ENCODE assay signal across 8 cellular contexts in genomic region chr2:86440631-86441391, GRCh38. TPM values are rescaled to one million over a fixed set of nuclear protein-coding genes. Genes with fewer than 3 reads are reported as not detected.
DNase-seq lines count a peak whose midpoint lies in the region; ATAC-seq and TF ChIP-seq lines count a peak whose summit lies in the region.

Gene KDM3A (plus strand): TSS chr2:86441371. CDS start chr2:86442048, 677 bp downstream.

- peaks cover 10% of the 10 kb centered on the region for H3K4me1 ChIP-seq in parathyroid adenoma
- H3K4me1 ChIP-seq in tibial artery = peaks cover 0 to 40% (median 25%) of the 10 kb centered on the region in 4 donors

- H3K27ac Mint-ChIP-seq in T-helper 1 cell treated with Interleukin-12 subunit alpha and Interleukin-12 subunit beta and Interleukin-4 antibody, amounts not matched to agents 30 μg/mL and 1 μg/mL, for 36 hours = peak within 1 kb of the TSS; percentile 100

- in situ Hi-C loops in GM13976 (cut with MboI; ENCODE audit: low sequenced_read_pairs, unreplicated experiment) = no loop called here

- H3K79me2 ChIP-seq in parathyroid adenoma = peaks cover 16% of the 10 kb centered on the region

- TF ChIP-seq CTCF in GM13976 (IDR thresholded peaks at IDR 0.05; ENCODE audit: borderline replicate concordance, control extremely low read depth, extremely low read depth, insufficient read depth, missing control alignments) (no peak), parathyroid adenoma (IDR thresholded peaks at IDR 0.05) (no peak), tibial artery (IDR thresholded peaks at IDR 0.05) (no peak)

- peaks cover 34% of the 10 kb centered on the region for H3K9me3 Mint-ChIP-seq in T-helper 1 cell treated with Interleukin-12 subunit alpha and Interleukin-12 subunit beta and Interleukin-4 antibody, amounts not matched to agents 30 μg/mL and 1 μg/mL, for 36 hours

- H3K4me3 ChIP-seq in parathyroid adenoma (ENCODE audit: low read depth, low read length) (peak within 1 kb of the TSS; percentile 83), tibial artery (peak within 1 kb of the TSS; percentile 65 to 86)

- H3K36me3 ChIP-seq in parathyroid adenoma (ENCODE audit: control insufficient read depth, insufficient read depth, low read length) = peaks cover 6% of the 10 kb centered on the region
- H3K36me3 ChIP-seq in tibial artery = no peaks in the 10 kb centered on the region

- peak within 1 kb of the TSS; percentile 94 for H3K4me2 ChIP-seq in parathyroid adenoma (ENCODE audit: low read length)

- peak within 1 kb of the TSS; percentile 99 for H3K27ac ChIP-seq in parathyroid adenoma
- peak within 1 kb of the TSS; percentile 90 to 97 for H3K27ac ChIP-seq in tibial artery

- peak within 1 kb of the TSS; percentile 3 for H3K9ac ChIP-seq in parathyroid adenoma

- peaks cover 47% of the 10 kb centered on the region for H3K4me1 Mint-ChIP-seq in T-helper 1 cell treated with Interleukin-12 subunit alpha and Interleukin-12 subunit beta and Interleukin-4 antibody, amounts not matched to agents 30 μg/mL and 1 μg/mL, for 36 hours (ENCODE audit: low read depth)

- peak; percentile 71 for ATAC-seq in HG02938 (IDR thresholded peaks at IDR 0.05; ENCODE audit: unreplicated experiment)

- H3K27me3 Mint-ChIP-seq in T-helper 1 cell treated with Interleukin-12 subunit alpha and Interleukin-12 subunit beta and Interleukin-4 antibody, amounts not matched to agents 30 μg/mL and 1 μg/mL, for 36 hours (ENCODE audit: low read depth) = peaks cover 10% of the 10 kb centered on the region

- intact Hi-C loops in cardiac septum (cut with DNase I) (loop anchor here (2.0 kb wide), 2 partner anchors 122 to 182 kb away; partner anchors contain the start of genes CHMP3 and RNF103), tibial artery (cut with DNase I; ENCODE audit: low total_unique reads) (loop anchor here (1.0 to 10.0 kb wide), 3 partner anchors 122 to 216 kb away; partner anchors contain the start of genes CHMP3 and RNF103)

- H2AFZ ChIP-seq in parathyroid adenoma = peak within 1 kb of the TSS; percentile 97

- H3K9me3 ChIP-seq in parathyroid adenoma (ENCODE audit: control insufficient read depth, low read length) (peaks cover 5% of the 10 kb centered on the region), tibial artery (peaks cover 0 to 21% (median 7%) of the 10 kb centered on the region in 3 donors)

- H3K27me3 ChIP-seq in parathyroid adenoma (ENCODE audit: control insufficient read depth, insufficient read depth, low read length) (no peaks in the 10 kb centered on the region), tibial artery (no peaks in the 10 kb centered on the region)

- H3K4me3 Mint-ChIP-seq in T-helper 1 cell treated with Interleukin-12 subunit alpha and Interleukin-12 subunit beta and Interleukin-4 antibody, amounts not matched to agents 30 μg/mL and 1 μg/mL, for 36 hours = peak within 1 kb of the TSS; percentile 96

- H3K36me3 Mint-ChIP-seq in T-helper 1 cell treated with Interleukin-12 subunit alpha and Interleukin-12 subunit beta and Interleukin-4 antibody, amounts not matched to agents 30 μg/mL and 1 μg/mL, for 36 hours (ENCODE audit: low read depth) = peaks cover 47% of the 10 kb centered on the region

- DNase-seq in GM13976 (ENCODE audit: low spot score) = peak; percentile 92
- DNase-seq in NCI-H1694 treated with DMSO at 0.1 percent for 48 hours (lab: John Stamatoyannopoulos, UW) = peak; percentile 98
- peak; percentile 99 for DNase-seq in amniotic epithelial cell (ENCODE audit: low read depth)
- peak; percentile 100 for DNase-seq in cardiac septum (ENCODE audit: low spot score)
- peak; percentile 99 to 100 for DNase-seq in tibial artery

RNA-seq across cellular contexts. Expression of gene KDM3A, which starts in this region (rescaled TPM):
- 41.6 TPM for total RNA-seq in cardiac septum

Comparison
In these comparisons a context has a peak if more than half of its experiments do, and no peak if none do; other contexts are left out.
1. Peak in every context shown above with its lines: DNase-seq, ATAC-seq, H3K4me3 ChIP-seq and H3K27ac ChIP-seq.